In the genomic region with DNA sequence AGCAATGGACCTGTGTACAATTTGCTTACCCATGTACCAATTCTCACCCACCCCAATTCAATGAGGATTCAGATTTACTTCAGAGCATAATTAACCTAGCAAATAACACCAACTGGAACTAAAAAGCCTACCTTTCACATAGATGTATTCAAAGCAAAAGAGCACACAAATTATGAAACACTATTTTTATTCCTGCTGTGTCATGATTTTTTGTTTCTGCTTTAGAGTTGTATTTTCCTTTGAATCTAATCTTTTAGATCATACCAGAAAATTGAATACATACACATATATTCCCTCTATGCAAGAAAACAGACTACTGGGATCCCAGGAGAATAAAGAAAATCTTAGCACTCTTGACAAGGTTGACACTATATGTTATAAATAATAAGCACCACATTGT, we compare ENCODE assay signal across 28 cellular contexts.
"Had no signal": no experiment of that assay in that cellular context is flagged by ENCODE, and none has a peak within 500 bp of the region (broad histone marks: within the 10 kb centered on the region; RNA-seq: fewer than 3 reads in every experiment).

No MANE protein-coding gene starts in this region.

- ATAC-seq: left colon; left lung; lower lobe of right lung; naive thymus-derived CD8-positive, alpha-beta T cell; right cardiac atrium; stimulated activated effector memory CD8-positive, alpha-beta T cell treated with anti-CD3 and anti-CD28 coated beads, Interleukin-12 subunit alpha, Interleukin-12 subunit beta, amount 100 ng/mL, for 72 hours had no signal

- H3K4me1 ChIP-seq: prostate gland, uterus had no signal

- H3K27ac Mint-ChIP-seq: immature natural killer cell; naive thymus-derived CD8-positive, alpha-beta T cell; nephron; stimulated activated effector memory CD8-positive, alpha-beta T cell treated with anti-CD3 and anti-CD28 coated beads, Interleukin-12 subunit alpha, Interleukin-12 subunit beta, amount 100 ng/mL, for 72 hours; stimulated activated naive CD8-positive, alpha-beta T cell treated with anti-CD3 and anti-CD28 coated beads, Interleukin-15, Interleukin-2, amounts not matched to agents 100 ng/mL and 50 ng/mL, for 24 hours; type B pancreatic cell had no signal

- H3K9me3 Mint-ChIP-seq: immature natural killer cell; naive thymus-derived CD8-positive, alpha-beta T cell; neural crest cell; stimulated activated effector memory CD8-positive, alpha-beta T cell treated with anti-CD3 and anti-CD28 coated beads, Interleukin-12 subunit alpha, Interleukin-12 subunit beta, amount 100 ng/mL, for 72 hours; stimulated activated naive CD8-positive, alpha-beta T cell treated with anti-CD3 and anti-CD28 coated beads, Interleukin-15, Interleukin-2, amounts not matched to agents 100 ng/mL and 50 ng/mL, for 24 hours; type B pancreatic cell had no signal

- H3K9me3 ChIP-seq: left lung, lower lobe of right lung, ovary, prostate gland, sigmoid colon, spleen, tibial nerve, uterus had no signal

- H3K27me3 Mint-ChIP-seq: naive thymus-derived CD8-positive, alpha-beta T cell; stimulated activated naive CD8-positive, alpha-beta T cell treated with anti-CD3 and anti-CD28 coated beads, Interleukin-15, Interleukin-2, amounts not matched to agents 100 ng/mL and 50 ng/mL, for 24 hours; type B pancreatic cell had no signal

- H3K36me3 ChIP-seq: lower lobe of right lung, ovary, prostate gland, sigmoid colon, uterus had no signal

- DNase-seq: hypothalamus; immature natural killer cell; kidney; left colon; left lung; lower lobe of right lung; mammary epithelial cell; mesenchymal stem cell; naive thymus-derived CD8-positive, alpha-beta T cell; nucleus accumbens; ovary; posterior cingulate gyrus; retina; right cardiac atrium; sigmoid colon; spleen; stimulated activated CD4-positive, alpha-beta T cell treated with anti-CD3 and anti-CD28 coated beads, Interleukin-4, amount 100 ng/mL, for 24 hours; stimulated activated naive CD4-positive, alpha-beta T cell; substantia nigra; uterus had no signal

- FAIRE-seq: kidney, small intestine had no signal

- H3K27ac ChIP-seq: left lung, lower lobe of right lung, ovary, prostate gland, sigmoid colon, spleen, tibial nerve, uterus had no signal

- H3K27me3 ChIP-seq: left lung, ovary, sigmoid colon, spleen, tibial nerve, uterus had no signal

- H3K4me3 Mint-ChIP-seq: immature natural killer cell; naive thymus-derived CD8-positive, alpha-beta T cell; nephron; neural crest cell; stimulated activated effector memory CD8-positive, alpha-beta T cell treated with anti-CD3 and anti-CD28 coated beads, Interleukin-12 subunit alpha, Interleukin-12 subunit beta, amount 100 ng/mL, for 72 hours; stimulated activated naive CD8-positive, alpha-beta T cell treated with anti-CD3 and anti-CD28 coated beads, Interleukin-15, Interleukin-2, amounts not matched to agents 100 ng/mL and 50 ng/mL, for 24 hours; type B pancreatic cell had no signal

- H3K4me3 ChIP-seq: left lung, lower lobe of right lung, ovary, prostate gland, sigmoid colon, spleen, tibial nerve, uterus had no signal
